Comparison of ENCODE assay signal across 27 cellular contexts in the genomic region with DNA sequence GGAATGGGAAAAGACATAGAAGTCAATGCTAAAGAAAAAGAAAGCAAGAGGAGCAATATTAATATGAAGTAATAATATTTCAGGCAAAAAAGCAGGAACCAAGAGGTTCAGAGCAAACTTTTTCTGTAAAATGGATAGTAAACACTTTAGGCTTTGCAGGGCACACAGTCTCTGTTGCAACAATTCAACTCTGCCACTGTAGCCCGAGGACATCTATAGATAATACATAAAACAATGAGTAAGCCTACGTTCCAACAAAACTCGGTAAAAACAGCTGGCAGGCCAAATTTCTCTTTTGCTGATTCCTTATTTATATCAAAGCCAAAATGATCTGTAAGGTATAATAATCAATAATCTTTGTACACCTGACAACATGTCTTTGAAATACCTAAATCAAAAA. TPM values are rescaled to one million over a fixed set of nuclear protein-coding genes. Genes with fewer than 3 reads are reported as not detected.
A peak's percentile ranks its signal among the peaks of the same experiment; 100 is the strongest.
DNase-seq lines count a peak whose midpoint lies in the region; ATAC-seq and TF ChIP-seq lines count a peak whose summit lies in the region.
"Had no signal": no experiment of that assay in that cellular context is flagged by ENCODE, and none has a peak within 500 bp of the region (broad histone marks: within the 10 kb centered on the region; RNA-seq: fewer than 3 reads in every experiment).

No MANE protein-coding gene starts in this region.

- H3K79me2 ChIP-seq in mammary epithelial cell (ENCODE audit: insufficient read depth, low read length), result no peaks in the 10 kb centered on the region

- no peak overlapping the region for H3K27ac ChIP-seq in breast epithelium
- H3K27ac ChIP-seq in mammary epithelial cell (ENCODE audit: insufficient read depth, low read depth, low read length), result no peak overlapping the region
- peak overlapping the region in 3 of 4 donors; percentile 30 to 84 (median 60) for H3K27ac ChIP-seq in upper lobe of left lung

- in situ Hi-C loops in mammary epithelial cell (cut with MboI; ENCODE audit: low sequenced_read_pairs in 2 of 2), result no loop called here

- peaks cover 33% of the 10 kb centered on the region for H3K4me1 Mint-ChIP-seq in MCF 10A (ENCODE audit: insufficient read depth, unreplicated experiment)
- H3K4me1 Mint-ChIP-seq in nephron, result peaks cover 71% of the 10 kb centered on the region
- H3K4me1 Mint-ChIP-seq in Caco-2 (ENCODE audit: low read depth, unreplicated experiment), result peaks cover 7% of the 10 kb centered on the region
- H3K4me1 Mint-ChIP-seq: activated CD4-positive, alpha-beta T cell treated with anti-CD3 and anti-CD28 coated beads, Interleukin-2, amount 10 ng/mL, durations not matched to agents 24 days and 14 days had no signal

- H3K36me3 ChIP-seq in breast epithelium, result no peaks in the 10 kb centered on the region
- no peaks in the 10 kb centered on the region for H3K36me3 ChIP-seq in mammary epithelial cell (ENCODE audit: insufficient read depth, low read length)
- peaks cover 0 to 16% (median 0%) of the 10 kb centered on the region in 4 donors for H3K36me3 ChIP-seq in upper lobe of left lung
- H3K36me3 ChIP-seq in Caco-2 (ENCODE audit: control insufficient read depth, insufficient read depth, low read length), result no peaks in the 10 kb centered on the region

- TF ChIP-seq EP300 in upper lobe of left lung (IDR thresholded peaks at IDR 0.05), result no peak

- no peak overlapping the region for H3K4me2 ChIP-seq in mammary epithelial cell (ENCODE audit: insufficient read depth, low read depth, low read length)

- no peak overlapping the region for H2AFZ ChIP-seq in mammary epithelial cell (ENCODE audit: low read depth, low read length)

- H3K27me3 ChIP-seq in breast epithelium (no peaks in the 10 kb centered on the region), mammary epithelial cell (ENCODE audit: insufficient read depth, low read length) (no peaks in the 10 kb centered on the region), upper lobe of left lung (no peaks in the 10 kb centered on the region), Caco-2 (replicated peaks; ENCODE audit: control insufficient read depth, insufficient read depth, low read length) (no peaks in the 10 kb centered on the region)

- no peak overlapping the region for H3K27ac Mint-ChIP-seq in MCF 10A (ENCODE audit: low read depth, unreplicated experiment)
- peak overlapping the region; percentile 21 to 85 (median 74) for H3K27ac Mint-ChIP-seq in nephron
- H3K27ac Mint-ChIP-seq in Caco-2 (ENCODE audit: unreplicated experiment), result no peak overlapping the region
- H3K27ac Mint-ChIP-seq: activated CD4-positive, alpha-beta T cell treated with anti-CD3 and anti-CD28 coated beads, Interleukin-2, amount 10 ng/mL, durations not matched to agents 24 days and 14 days; B cell; memory B cell; T-helper 2 cell treated with Interferon-gamma antibody and Interleukin-4, amounts not matched to agents 5 μg/mL and 100 μg/mL, for 36 hours had no signal

- WGBS in mammary epithelial cell (ENCODE audit: low coverage, missing lambda C conversion rate), result 0% methylated on average over 3 of the region's 3 CpGs
- 36 to 54% methylated on average over 3 of the region's 3 CpGs for WGBS in upper lobe of left lung, 2 donors

- intact Hi-C loops in MCF 10A (cut with micrococcal nuclease), result no loop called here
- intact Hi-C loops in breast epithelium (cut with DNase I; ENCODE audit: low total_unique reads), result loop anchor here (5.0 kb wide), 1 partner anchor 348 kb away; no protein-coding TSS in a partner anchor
- intact Hi-C loops in mammary epithelial cell (cut with micrococcal nuclease), result no loop called here
- intact Hi-C loops in Caco-2 (cut with micrococcal nuclease; ENCODE audit: unreplicated experiment), result no loop called here

- dilution Hi-C loops in mammary epithelial cell (cut with HindIII; ENCODE audit: low sequenced_read_pairs), result loop anchor here (5.0 kb wide), 1 partner anchor 37 kb away; no protein-coding TSS in a partner anchor

- no peaks in the 10 kb centered on the region for H3K27me3 Mint-ChIP-seq in MCF 10A (ENCODE audit: insufficient read depth, unreplicated experiment)
- no peaks in the 10 kb centered on the region for H3K27me3 Mint-ChIP-seq in nephron (ENCODE audit: low read depth)
- H3K27me3 Mint-ChIP-seq in Caco-2 (ENCODE audit: insufficient read depth, unreplicated experiment), result no peaks in the 10 kb centered on the region

- H3K36me3 Mint-ChIP-seq in MCF 10A (ENCODE audit: insufficient read depth, unreplicated experiment) (no peaks in the 10 kb centered on the region), nephron (ENCODE audit: low read depth) (peaks cover 22% of the 10 kb centered on the region), Caco-2 (ENCODE audit: insufficient read depth, unreplicated experiment) (no peaks in the 10 kb centered on the region)

- peaks cover 20 to 44% of the 10 kb centered on the region in 2 donors for H3K4me1 ChIP-seq in breast epithelium
- H3K4me1 ChIP-seq in mammary epithelial cell (ENCODE audit: insufficient read depth, low read length), result peaks cover 34% of the 10 kb centered on the region
- peaks cover 80 to 93% (median 84%) of the 10 kb centered on the region in 4 donors for H3K4me1 ChIP-seq in upper lobe of left lung
- peaks cover 27% of the 10 kb centered on the region for H3K4me1 ChIP-seq in Caco-2

- CTCF ChIA-PET in MCF 10A (lab: Yijun Ruan, JAX) (interaction anchor here (0.6 to 1.7 kb wide), 3 partner anchors 18 to 1773 kb away, joined by 3 to 5 read pairs (median 4); no protein-coding TSS in a partner anchor), mammary epithelial cell (lab: Charles Lee; ENCODE audit: low non-redundant PET) (no interaction called here), Caco-2 (lab: Charles Lee) (no interaction called here)

- TF ChIP-seq CTCF in MCF 10A (IDR thresholded peaks at IDR 0.05; ENCODE audit: unreplicated experiment), result no peak
- no peak for TF ChIP-seq CTCF in breast epithelium (IDR thresholded peaks at IDR 0.05)
- no peak for TF ChIP-seq CTCF in mammary epithelial cell (conservative IDR thresholded peaks at IDR 0.05 in 1 of 2, IDR thresholded peaks at IDR 0.05 in 1 of 2; ENCODE audit: extremely low read depth in 1 of 2, insufficient read depth in 1 of 2, low read depth in 1 of 2, low read length in 2 of 2)
- TF ChIP-seq CTCF in nephron (IDR thresholded peaks at IDR 0.05; ENCODE audit: unreplicated experiment in 3 of 3), result no peak
- TF ChIP-seq CTCF in upper lobe of left lung (IDR thresholded peaks at IDR 0.05), result no peak
- TF ChIP-seq CTCF in Caco-2 (IDR thresholded peaks at IDR 0.05; ENCODE audit: insufficient read depth in 1 of 2, low read depth in 1 of 2, low read length in 1 of 2, severe bottlenecking in 1 of 2, unreplicated experiment in 1 of 2), result no peak

- TF ChIP-seq POLR2A in breast epithelium (IDR thresholded peaks at IDR 0.05), result no peak
- no peak for TF ChIP-seq POLR2A in upper lobe of left lung (IDR thresholded peaks at IDR 0.05)

- no TSS peak for BruUV-seq in MCF 10A (replicated peaks; lab: Mats Ljungman, UMichigan)
- BruUV-seq in mammary epithelial cell (replicated peaks; lab: Mats Ljungman, UMichigan), result no TSS peak
- BruUV-seq in Caco-2 (replicated peaks; lab: Mats Ljungman, UMichigan), result no TSS peak

- H3K9me3 Mint-ChIP-seq in MCF 10A (ENCODE audit: unreplicated experiment) (peaks cover 15% of the 10 kb centered on the region), nephron (peaks cover 5% of the 10 kb centered on the region), Caco-2 (ENCODE audit: unreplicated experiment) (no peaks in the 10 kb centered on the region)

- H3K4me3 ChIP-seq in breast epithelium, result no peak overlapping the region
- H3K4me3 ChIP-seq in mammary epithelial cell (replicated peaks in 1 of 3; ENCODE audit: insufficient read depth in 1 of 3, low read depth in 2 of 3, low read length in 3 of 3), result no peak overlapping the region
- no peak overlapping the region for H3K4me3 ChIP-seq in upper lobe of left lung
- no peak overlapping the region for H3K4me3 ChIP-seq in Caco-2 (ENCODE audit: low read depth, low read length)
- H3K4me3 ChIP-seq: GM12878 had no signal

- no peaks in the 10 kb centered on the region for H4K20me1 ChIP-seq in mammary epithelial cell (ENCODE audit: insufficient read depth, low read length)

- DNase-seq in MCF 10A (ENCODE audit: unreplicated experiment), result peak; percentile 56
- no peak for DNase-seq in breast epithelium (ENCODE audit: low spot score in 2 of 2)
- peak; percentile 40 for DNase-seq in mammary epithelial cell
- no peak for DNase-seq in upper lobe of left lung
- DNase-seq in Caco-2, result no peak
- no peak for DNase-seq in NCI-H82 treated with DMSO at 0.1 percent for 48 hours (lab: John Stamatoyannopoulos, UW; ENCODE audit: unreplicated experiment)
- no peak for DNase-seq in NCI-H1105 (lab: John Stamatoyannopoulos, UW)
- DNase-seq: 8988T; activated CD4-positive, alpha-beta T cell treated with anti-CD3 and anti-CD28 coated beads, Interleukin-2, amount 10 ng/mL, durations not matched to agents 24 days and 14 days; activated naive CD4-positive, alpha-beta T cell; activated T-cell treated with anti-CD3 and anti-CD28 coated beads, Interleukin-2, amount 50 U/mL, for 4 hours; amniotic stem cell; DMS79; glutamatergic neuron; H9; Kasumi-1; naive B cell; NCI-H1048; NCI-H1930; occipital lobe; retina; Right ventricle myocardium superior had no signal

- H3K4me3 Mint-ChIP-seq in MCF 10A (ENCODE audit: unreplicated experiment) (no peak overlapping the region), nephron (no peak overlapping the region), Caco-2 (ENCODE audit: unreplicated experiment) (no peak overlapping the region)
- H3K4me3 Mint-ChIP-seq: activated CD4-positive, alpha-beta T cell treated with anti-CD3 and anti-CD28 coated beads, Interleukin-2, amount 10 ng/mL, durations not matched to agents 24 days and 14 days; activated T-cell treated with anti-CD3 and anti-CD28 coated beads, Interleukin-2, amount 50 U/mL, for 4 hours; B cell; H9; memory B cell; T-helper 2 cell treated with Interferon-gamma antibody and Interleukin-4, amounts not matched to agents 5 μg/mL and 100 μg/mL, for 36 hours had no signal

- POLR2A ChIA-PET in MCF 10A (lab: Yijun Ruan, JAX), result interaction anchor here (0.6 to 0.7 kb wide), 3 partner anchors 9 to 687 kb away, joined by 3 to 7 read pairs (median 4); no protein-coding TSS in a partner anchor
- POLR2A ChIA-PET in Caco-2 (lab: Charles Lee), result no interaction called here

- H3K9me3 ChIP-seq in breast epithelium, result no peaks in the 10 kb centered on the region
- H3K9me3 ChIP-seq in mammary epithelial cell (replicated peaks; ENCODE audit: insufficient read depth, low read length), result peaks cover 12% of the 10 kb centered on the region
- peaks cover 0 to 8% (median 3%) of the 10 kb centered on the region in 4 donors for H3K9me3 ChIP-seq in upper lobe of left lung
- H3K9me3 ChIP-seq in Caco-2, result peaks cover 12% of the 10 kb centered on the region; the same call in 1 of the 2 replicates

- no peak for ATAC-seq in upper lobe of left lung (ENCODE audit: low FRiP score in 2 of 2)
- ATAC-seq: activated T-cell treated with anti-CD3 and anti-CD28 coated beads, Interleukin-2, amount 50 U/mL, for 4 hours; GM12878 had no signal

- no peak overlapping the region for H3K9ac ChIP-seq in mammary epithelial cell (ENCODE audit: insufficient read depth, low read length)

RNA-seq across cellular contexts. Expression of gene SMAD6, which starts 56.8 kb away (rescaled TPM):
- total RNA-seq in MCF 10A (2022), result not detected in 2 replicates
- 10 to 100 TPM in 2 of 3 donors, 1 to 10 TPM in 1; 7.6 to 22.6 (median 13.4) TPM for total RNA-seq in breast epithelium
- total RNA-seq in mammary epithelial cell, result under 1 TPM; 0.09 to 0.83 TPM
- 0.11 TPM for polyA plus RNA-seq in mammary epithelial cell
- polyA minus RNA-seq in mammary epithelial cell, result 2.7 TPM
- total RNA-seq in upper lobe of left lung, result 100 to 1,000 TPM in 3 of 6 donors, 10 to 100 TPM in 3; 76.6 to 377 (median 102) TPM
- 8.9 and 10.5 TPM in 2 replicates for total RNA-seq in Caco-2 (2022)

Comparison
In these comparisons a context has a peak if more than half of its experiments do, and no peak if none do; other contexts are left out.
1. DNase-seq: peak in MCF 10A (single experiment) and mammary epithelial cell (single experiment); none in breast epithelium (0 of 2), upper lobe of left lung (0 of 2), Caco-2 (0 of 2), NCI-H82 treated with DMSO at 0.1 percent for 48 hours (single experiment) and NCI-H1105 (single experiment).
2. H3K27ac Mint-ChIP-seq: peak in nephron (3 of 3); none in MCF 10A (single experiment) and Caco-2 (single experiment).
3. H3K27ac ChIP-seq: peak in upper lobe of left lung (3 of 4); none in breast epithelium (0 of 2) and mammary epithelial cell (single experiment).